Comparison of ENCODE assay signal across 15 cellular contexts in genomic region chr11:75631086-75631694, GRCh38. TPM values are rescaled to one million over a fixed set of nuclear protein-coding genes. Genes with fewer than 3 reads are reported as not detected.
"Had no signal": no experiment of that assay in that cellular context is flagged by ENCODE, and none has a peak within 500 bp of the region (broad histone marks: within the 10 kb centered on the region; RNA-seq: fewer than 3 reads in every experiment).

No MANE protein-coding gene starts in this region.

- H3K36me3 ChIP-seq: cardiac muscle cell, gastrocnemius medialis, heart right ventricle, lower lobe of right lung, thoracic aorta, upper lobe of right lung had no signal

- ATAC-seq: esophagus mucosa; gastrocnemius medialis; heart right ventricle; lower lobe of right lung; natural killer cell; sciatic nerve; stimulated activated naive B cell treated with anti-CD40 and anti-IgM and Interleukin-4, amounts not matched to agents 10 μg/mL and 1 μg/mL and 100 μg/mL, for 72 hours; upper lobe of right lung had no signal

- DNase-seq: activated CD4-positive, alpha-beta memory T cell treated with anti-CD3 and anti-CD28 coated beads for 36 hours; activated T-cell treated with anti-CD3 and anti-CD28 coated beads for 4 hours; amniotic stem cell; effector CD8-positive, alpha-beta T cell; gastrocnemius medialis; heart right ventricle; lower lobe of right lung; natural killer cell; stimulated activated naive B cell treated with anti-CD40 and anti-IgM and Interleukin-4, amounts not matched to agents 10 μg/mL and 1 μg/mL and 100 μg/mL, for 72 hours; upper lobe of right lung had no signal

- H3K9me3 ChIP-seq: gastrocnemius medialis, heart right ventricle, lower lobe of right lung, thoracic aorta, upper lobe of right lung had no signal

- H3K27me3 ChIP-seq: cardiac muscle cell, gastrocnemius medialis, heart right ventricle, upper lobe of right lung had no signal

- H3K4me1 ChIP-seq: gastrocnemius medialis, parathyroid adenoma, upper lobe of right lung had no signal

- H3K4me3 ChIP-seq: cardiac muscle cell, gastrocnemius medialis, heart right ventricle, lower lobe of right lung, thoracic aorta, upper lobe of right lung had no signal

RNA-seq across cellular contexts. Expression of gene MAP6, which starts 37.6 kb away (rescaled TPM):
- total RNA-seq: natural killer cell had no signal
